Comparison of ENCODE assay signal across 9 cellular contexts in the genomic region with DNA sequence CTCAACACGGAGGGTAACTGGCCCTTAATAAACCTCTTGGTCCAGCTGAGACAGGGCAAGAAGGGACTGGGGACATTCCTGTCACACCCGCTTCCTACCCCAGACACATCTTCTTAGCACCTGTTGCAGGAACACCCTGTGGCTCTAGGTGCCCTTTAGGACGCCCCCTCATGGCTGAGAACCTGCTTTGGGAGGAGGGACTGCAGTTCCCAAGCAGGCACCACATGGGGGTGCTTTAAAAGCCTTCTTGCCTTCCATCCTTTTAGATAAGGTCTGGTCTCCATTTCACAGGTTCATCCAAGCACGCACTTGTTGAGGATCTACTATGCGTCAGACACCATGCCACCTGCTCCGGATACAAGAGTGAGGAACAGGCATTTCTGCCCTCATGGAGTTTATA. TPM values are rescaled to one million over a fixed set of nuclear protein-coding genes. Genes with fewer than 3 reads are reported as not detected.
DNase-seq lines count a peak whose midpoint lies in the region; ATAC-seq and TF ChIP-seq lines count a peak whose summit lies in the region.
"Had no signal": no experiment of that assay in that cellular context is flagged by ENCODE, and none has a peak within 500 bp of the region (broad histone marks: within the 10 kb centered on the region; RNA-seq: fewer than 3 reads in every experiment).

No MANE protein-coding gene starts in this region.

- peaks cover 2% of the 10 kb centered on the region; the same call in 1 of the 2 replicates for H3K9me3 ChIP-seq in Panc1 (ENCODE audit: control insufficient read depth, insufficient read depth, low read depth, low read length)
- H3K9me3 ChIP-seq: SJSA1 had no signal

- H3K36me3 ChIP-seq in Panc1 (ENCODE audit: control insufficient read depth, insufficient read depth, low read length), result peaks cover 9% of the 10 kb centered on the region

- intact Hi-C loops in Panc1 (cut with micrococcal nuclease; ENCODE audit: unreplicated experiment), result no loop called here

- H3K27me3 ChIP-seq in Panc1 (ENCODE audit: control insufficient read depth, insufficient read depth, low read length), result no peaks in the 10 kb centered on the region
- H3K27me3 ChIP-seq: SJSA1 had no signal

- H3K4me3 ChIP-seq in AG04449 (ENCODE audit: low read depth, low read length) (no peak overlapping the region), Panc1 (ENCODE audit: low read depth in 2 of 2, low read length in 2 of 2) (no peak overlapping the region), epithelial cell of esophagus (ENCODE audit: low read length) (no peak overlapping the region)
- H3K4me3 ChIP-seq: SJSA1 had no signal

- H3K4me1 ChIP-seq in Panc1 (ENCODE audit: control insufficient read depth, insufficient read depth, low read length), result peaks cover 10% of the 10 kb centered on the region

- peak; percentile 77 for TF ChIP-seq CTCF in AG04449 (IDR thresholded peaks at IDR 0.05; ENCODE audit: insufficient read depth, low read length, missing control alignments)
- peak; percentile 33 for TF ChIP-seq CTCF in GM10266 (IDR thresholded peaks at IDR 0.05; ENCODE audit: control insufficient read depth, insufficient read depth, low read depth, missing control alignments)
- TF ChIP-seq CTCF in Panc1 (IDR thresholded peaks at IDR 0.05), result peak; percentile 60
- TF ChIP-seq CTCF in epithelial cell of esophagus (IDR thresholded peaks at IDR 0.05; ENCODE audit: insufficient read depth, low read depth, low read length, missing control alignments), result peak; percentile 51

- BruUV-seq in Panc1 (replicated peaks; lab: Mats Ljungman, UMichigan), result no TSS peak

- CTCF ChIA-PET in AG04449 (lab: Yijun Ruan, JAX) (interaction anchor here (0.8 to 8.2 kb wide), 22 partner anchors 8 to 264 kb away, joined by 3 to 178 read pairs (median 5); a partner anchor contains a TSS), Panc1 (lab: Charles Lee) (no interaction called here)

- ATAC-seq in Panc1 (no peak), HG02870 (IDR thresholded peaks at IDR 0.05; ENCODE audit: unreplicated experiment) (no peak)

- peak overlapping the region; percentile 67; the same call in 1 of the 2 replicates for H3K27ac ChIP-seq in Panc1 (ENCODE audit: low read length)
- H3K27ac ChIP-seq: SJSA1 had no signal

- DNase-seq in AG04449 (ENCODE audit: low read depth, low spot score), result no peak
- no peak for DNase-seq in GM10266 (ENCODE audit: extremely low spot score)
- no peak for DNase-seq in Panc1 (ENCODE audit: low read depth, low spot score)
- peak; percentile 53 for DNase-seq in epithelial cell of esophagus (ENCODE audit: low read depth)
- no peak for DNase-seq in DMS79 treated with DMSO at 0.1 percent for 48 hours (lab: John Stamatoyannopoulos, UW)
- no peak for DNase-seq in NCI-H1694 (lab: John Stamatoyannopoulos, UW)
- no peak for DNase-seq in middle frontal gyrus (ENCODE audit: extremely low spot score, low spot score)

- POLR2A ChIA-PET in AG04449 (lab: Yijun Ruan, JAX) (no interaction called here), Panc1 (lab: Charles Lee) (no interaction called here)

- in situ Hi-C loops in Panc1 (cut with HindIII; ENCODE audit: low pct_unique_long_range_greater_than_20kb, low sequenced_read_pairs), result no loop called here

RNA-seq across cellular contexts. Expression of a gene that starts 26.6 kb away (rescaled TPM):
- total RNA-seq in Panc1 (2021; ENCODE audit: unreplicated experiment), result 151 TPM
- 146 TPM for polyA plus RNA-seq in Panc1 (2012; ENCODE audit: insufficient read length)

RNA-seq across cellular contexts. Expression of a gene that starts 47.2 kb away (rescaled TPM):
- total RNA-seq in Panc1 (2021; ENCODE audit: unreplicated experiment), result 695 TPM
- polyA plus RNA-seq in Panc1 (2012; ENCODE audit: insufficient read length), result 830 TPM

RNA-seq across cellular contexts. Expression of a gene that starts 51.2 kb away (rescaled TPM):
- not detected for total RNA-seq in Panc1 (2021; ENCODE audit: unreplicated experiment)
- polyA plus RNA-seq in Panc1 (2012; ENCODE audit: insufficient read length), result not detected
- total RNA-seq: SJSA1 had no signal
